ENCODE assay signal across 1 cellular context in genomic region chr20:17530716-17531536, GRCh38.
A peak's percentile ranks its signal among the peaks of the same experiment; 100 is the strongest.
TF ChIP-seq lines count a peak whose summit lies in the region.

BFSP1 (minus strand) TSS chr20:17531379; CDS start chr20:17531329, 50 bp downstream.

TF ChIP-seq in HepG2, 621 proteins besides CTCF, POLR2A, EP300 and RAD21 (continued from another document and continues in another):
- TF ChIP-seq ZSCAN20 (CRISPR knock-in tag; IDR thresholded peaks at IDR 0.05; ENCODE audit: borderline replicate concordance) (0 out of 2 replicates have a peak, but pooled peaks have one; percentile 23), ZNF414 (CRISPR knock-in tag; IDR thresholded peaks at IDR 0.05) (no peak), HCFC1 (IDR thresholded peaks at IDR 0.05; ENCODE audit: low read depth, low read length) (no peak), RNF2 (conservative IDR thresholded peaks at IDR 0.05; ENCODE audit: low read depth) (peak; percentile 79; the same call in 1 of the 2 replicates), KAT7 (CRISPR knock-in tag; IDR thresholded peaks at IDR 0.05; ENCODE audit: borderline replicate concordance) (no peak), ZNF616 (CRISPR knock-in tag; IDR thresholded peaks at IDR 0.05; ENCODE audit: low read depth) (no peak; the same call in none of the 2 replicates), REXO4 (CRISPR knock-in tag; IDR thresholded peaks at IDR 0.05; ENCODE audit: borderline replicate concordance) (no peak), PHF21A (CRISPR knock-in tag; IDR thresholded peaks at IDR 0.05) (peak; percentile 90), MBNL3 (CRISPR knock-in tag; conservative IDR thresholded peaks at IDR 0.05) (no peak), RARA (CRISPR knock-in tag; IDR thresholded peaks at IDR 0.05) (no peak), AGO2 (optimal IDR thresholded peaks at IDR 0.05; ENCODE audit: low read depth, low read length) (no peak), XBP1 (CRISPR knock-in tag; IDR thresholded peaks at IDR 0.05) (no peak), HDAC2 (CRISPR knock-in tag; IDR thresholded peaks at IDR 0.05) (no peak; the same call in 1 of the 2 replicates), ZNF839 (CRISPR knock-in tag; IDR thresholded peaks at IDR 0.05; ENCODE audit: borderline replicate concordance) (peak; percentile 69; the same call in 1 of the 2 replicates), NR3C1 (CRISPR knock-in tag; IDR thresholded peaks at IDR 0.05) (no peak), PCBP2 (optimal IDR thresholded peaks at IDR 0.05; ENCODE audit: low read depth, low read length, poor library complexity, severe bottlenecking) (no peak), MAZ (IDR thresholded peaks at IDR 0.05; ENCODE audit: borderline replicate concordance, low read depth, low read length) (no peak), MAZ (CRISPR knock-in tag; IDR thresholded peaks at IDR 0.05; ENCODE audit: low read depth) (peak; percentile 82), TOE1 (CRISPR knock-in tag; IDR thresholded peaks at IDR 0.05) (no peak; the same call in 1 of the 2 replicates), ZNF891 (CRISPR knock-in tag; IDR thresholded peaks at IDR 0.05) (peak; percentile 78), FLYWCH1 (CRISPR knock-in tag; IDR thresholded peaks at IDR 0.05) (0 out of 2 replicates have a peak, but pooled peaks have one; percentile 46), CBX1 (IDR thresholded peaks at IDR 0.05; ENCODE audit: low read depth) (peak; percentile 54), ADNP (CRISPR knock-in tag; IDR thresholded peaks at IDR 0.05) (no peak; the same call in 1 of the 2 replicates), MYC (CRISPR knock-in tag; IDR thresholded peaks at IDR 0.05; ENCODE audit: borderline replicate concordance) (peak; percentile 48; the same call in 1 of the 2 replicates), CREB1 (IDR thresholded peaks at IDR 0.05) (peak; percentile 71), CREB1 (CRISPR knock-in tag; IDR thresholded peaks at IDR 0.05) (no peak), IKZF1 (IDR thresholded peaks at IDR 0.05) (no peak), ZNF274 (CRISPR knock-in tag; IDR thresholded peaks at IDR 0.05) (no peak; the same call in 1 of the 2 replicates), FOXA3 (CRISPR knock-in tag; IDR thresholded peaks at IDR 0.05) (peak; percentile 66), TBP (CRISPR knock-in tag; IDR thresholded peaks at IDR 0.05) (no peak), STAG1 (CRISPR knock-in tag; IDR thresholded peaks at IDR 0.05) (no peak; the same call in 1 of the 2 replicates), KAT2B (IDR thresholded peaks at IDR 0.05; ENCODE audit: borderline replicate concordance, low read depth, low read length) (no peak), ZNF33B (CRISPR knock-in tag; IDR thresholded peaks at IDR 0.05) (no peak; the same call in none of the 2 replicates), REPIN1 (CRISPR knock-in tag; IDR thresholded peaks at IDR 0.05; ENCODE audit: borderline replicate concordance, low read depth) (no peak), ZMYM3 (CRISPR knock-in tag; IDR thresholded peaks at IDR 0.05) (no peak), YEATS2 (CRISPR knock-in tag; IDR thresholded peaks at IDR 0.05; ENCODE audit: borderline replicate concordance) (no peak), ZNF18 (CRISPR knock-in tag; IDR thresholded peaks at IDR 0.05; ENCODE audit: insufficient replicate concordance) (no peak), SMAD3 (CRISPR knock-in tag; IDR thresholded peaks at IDR 0.05) (no peak), ZNF232 (CRISPR knock-in tag; IDR thresholded peaks at IDR 0.05; ENCODE audit: borderline replicate concordance) (no peak), ZNF737 (CRISPR knock-in tag; IDR thresholded peaks at IDR 0.05; ENCODE audit: borderline replicate concordance) (no peak), CBFB (CRISPR knock-in tag; IDR thresholded peaks at IDR 0.05) (peak; percentile 15; the same call in 1 of the 2 replicates), ZNF253 (CRISPR knock-in tag; IDR thresholded peaks at IDR 0.05; ENCODE audit: borderline replicate concordance) (0 out of 2 replicates have a peak, but pooled peaks have one; percentile 22), ZNF138 (CRISPR knock-in tag; IDR thresholded peaks at IDR 0.05; ENCODE audit: low read depth) (no peak), NKX3-1 (CRISPR knock-in tag; IDR thresholded peaks at IDR 0.05) (no peak; the same call in 1 of the 2 replicates), ONECUT2 (CRISPR knock-in tag; IDR thresholded peaks at IDR 0.05) (no peak), ZNF761 (CRISPR knock-in tag; conservative IDR thresholded peaks at IDR 0.05) (no peak), GZF1 (CRISPR knock-in tag; IDR thresholded peaks at IDR 0.05) (no peak), ZBTB39 (CRISPR knock-in tag; IDR thresholded peaks at IDR 0.05) (no peak), AHR (CRISPR knock-in tag; IDR thresholded peaks at IDR 0.05) (no peak), IKZF4 (CRISPR knock-in tag; IDR thresholded peaks at IDR 0.05; ENCODE audit: borderline replicate concordance, low read depth, not compliant biosample characterization) (no peak), SRY (CRISPR knock-in tag; IDR thresholded peaks at IDR 0.05) (no peak; the same call in 1 of the 2 replicates), ZFP36L2 (CRISPR knock-in tag; IDR thresholded peaks at IDR 0.05) (no peak), NCOA2 (CRISPR knock-in tag; IDR thresholded peaks at IDR 0.05) (0 out of 2 replicates have a peak, but pooled peaks have one; percentile 9), ZNF720 (CRISPR knock-in tag; IDR thresholded peaks at IDR 0.05) (no peak), LBX2 (CRISPR knock-in tag; IDR thresholded peaks at IDR 0.05; ENCODE audit: borderline replicate concordance) (no peak), ZNF629 (CRISPR knock-in tag; conservative IDR thresholded peaks at IDR 0.05) (no peak; the same call in 1 of the 2 replicates), ZFP41 (CRISPR knock-in tag; IDR thresholded peaks at IDR 0.05; ENCODE audit: borderline replicate concordance) (no peak), FOXC1 (CRISPR knock-in tag; IDR thresholded peaks at IDR 0.05; ENCODE audit: borderline replicate concordance) (peak; percentile 91; the same call in 1 of the 2 replicates), EED (CRISPR knock-in tag; IDR thresholded peaks at IDR 0.05) (no peak)
- TF ChIP-seq, protein P1, sequence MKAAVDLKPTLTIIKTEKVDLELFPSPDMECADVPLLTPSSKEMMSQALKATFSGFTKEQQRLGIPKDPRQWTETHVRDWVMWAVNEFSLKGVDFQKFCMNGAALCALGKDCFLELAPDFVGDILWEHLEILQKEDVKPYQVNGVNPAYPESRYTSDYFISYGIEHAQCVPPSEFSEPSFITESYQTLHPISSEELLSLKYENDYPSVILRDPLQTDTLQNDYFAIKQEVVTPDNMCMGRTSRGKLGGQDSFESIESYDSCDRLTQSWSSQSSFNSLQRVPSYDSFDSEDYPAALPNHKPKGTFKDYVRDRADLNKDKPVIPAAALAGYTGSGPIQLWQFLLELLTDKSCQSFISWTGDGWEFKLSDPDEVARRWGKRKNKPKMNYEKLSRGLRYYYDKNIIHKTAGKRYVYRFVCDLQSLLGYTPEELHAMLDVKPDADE (CRISPR knock-in tag; IDR thresholded peaks at IDR 0.05): no peak
- TF ChIP-seq, protein P2, sequence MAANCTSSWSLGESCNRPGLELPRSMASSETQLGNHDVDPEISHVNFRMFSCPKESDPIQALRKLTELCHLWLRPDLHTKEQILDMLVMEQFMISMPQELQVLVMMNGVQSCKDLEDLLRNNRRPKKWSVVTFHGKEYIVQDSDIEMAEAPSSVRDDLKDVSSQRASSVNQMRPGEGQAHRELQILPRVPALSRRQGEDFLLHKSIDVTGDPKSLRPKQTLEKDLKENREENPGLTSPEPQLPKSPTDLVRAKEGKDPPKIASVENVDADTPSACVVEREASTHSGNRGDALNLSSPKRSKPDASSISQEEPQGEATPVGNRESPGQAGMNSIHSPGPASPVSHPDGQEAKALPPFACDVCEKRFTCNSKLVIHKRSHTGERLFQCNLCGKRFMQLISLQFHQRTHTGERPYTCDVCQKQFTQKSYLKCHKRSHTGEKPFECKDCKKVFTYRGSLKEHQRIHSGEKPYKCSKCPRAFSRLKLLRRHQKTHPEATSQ (CRISPR knock-in tag; IDR thresholded peaks at IDR 0.05; ENCODE audit: borderline replicate concordance): 0 out of 2 replicates have a peak, but pooled peaks have one; percentile 27
- TF ChIP-seq, protein P3, sequence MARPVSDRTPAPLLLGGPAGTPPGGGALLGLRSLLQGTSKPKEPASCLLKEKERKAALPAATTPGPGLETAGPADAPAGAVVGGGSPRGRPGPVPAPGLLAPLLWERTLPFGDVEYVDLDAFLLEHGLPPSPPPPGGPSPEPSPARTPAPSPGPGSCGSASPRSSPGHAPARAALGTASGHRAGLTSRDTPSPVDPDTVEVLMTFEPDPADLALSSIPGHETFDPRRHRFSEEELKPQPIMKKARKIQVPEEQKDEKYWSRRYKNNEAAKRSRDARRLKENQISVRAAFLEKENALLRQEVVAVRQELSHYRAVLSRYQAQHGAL (CRISPR knock-in tag; IDR thresholded peaks at IDR 0.05; ENCODE audit: not compliant biosample characterization): no peak
- TF ChIP-seq, protein P4, sequence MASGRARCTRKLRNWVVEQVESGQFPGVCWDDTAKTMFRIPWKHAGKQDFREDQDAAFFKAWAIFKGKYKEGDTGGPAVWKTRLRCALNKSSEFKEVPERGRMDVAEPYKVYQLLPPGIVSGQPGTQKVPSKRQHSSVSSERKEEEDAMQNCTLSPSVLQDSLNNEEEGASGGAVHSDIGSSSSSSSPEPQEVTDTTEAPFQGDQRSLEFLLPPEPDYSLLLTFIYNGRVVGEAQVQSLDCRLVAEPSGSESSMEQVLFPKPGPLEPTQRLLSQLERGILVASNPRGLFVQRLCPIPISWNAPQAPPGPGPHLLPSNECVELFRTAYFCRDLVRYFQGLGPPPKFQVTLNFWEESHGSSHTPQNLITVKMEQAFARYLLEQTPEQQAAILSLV (CRISPR knock-in tag; IDR thresholded peaks at IDR 0.05; ENCODE audit: borderline replicate concordance): peak; percentile 81; the same call in 1 of the 2 replicates
- TF ChIP-seq, protein P5, sequence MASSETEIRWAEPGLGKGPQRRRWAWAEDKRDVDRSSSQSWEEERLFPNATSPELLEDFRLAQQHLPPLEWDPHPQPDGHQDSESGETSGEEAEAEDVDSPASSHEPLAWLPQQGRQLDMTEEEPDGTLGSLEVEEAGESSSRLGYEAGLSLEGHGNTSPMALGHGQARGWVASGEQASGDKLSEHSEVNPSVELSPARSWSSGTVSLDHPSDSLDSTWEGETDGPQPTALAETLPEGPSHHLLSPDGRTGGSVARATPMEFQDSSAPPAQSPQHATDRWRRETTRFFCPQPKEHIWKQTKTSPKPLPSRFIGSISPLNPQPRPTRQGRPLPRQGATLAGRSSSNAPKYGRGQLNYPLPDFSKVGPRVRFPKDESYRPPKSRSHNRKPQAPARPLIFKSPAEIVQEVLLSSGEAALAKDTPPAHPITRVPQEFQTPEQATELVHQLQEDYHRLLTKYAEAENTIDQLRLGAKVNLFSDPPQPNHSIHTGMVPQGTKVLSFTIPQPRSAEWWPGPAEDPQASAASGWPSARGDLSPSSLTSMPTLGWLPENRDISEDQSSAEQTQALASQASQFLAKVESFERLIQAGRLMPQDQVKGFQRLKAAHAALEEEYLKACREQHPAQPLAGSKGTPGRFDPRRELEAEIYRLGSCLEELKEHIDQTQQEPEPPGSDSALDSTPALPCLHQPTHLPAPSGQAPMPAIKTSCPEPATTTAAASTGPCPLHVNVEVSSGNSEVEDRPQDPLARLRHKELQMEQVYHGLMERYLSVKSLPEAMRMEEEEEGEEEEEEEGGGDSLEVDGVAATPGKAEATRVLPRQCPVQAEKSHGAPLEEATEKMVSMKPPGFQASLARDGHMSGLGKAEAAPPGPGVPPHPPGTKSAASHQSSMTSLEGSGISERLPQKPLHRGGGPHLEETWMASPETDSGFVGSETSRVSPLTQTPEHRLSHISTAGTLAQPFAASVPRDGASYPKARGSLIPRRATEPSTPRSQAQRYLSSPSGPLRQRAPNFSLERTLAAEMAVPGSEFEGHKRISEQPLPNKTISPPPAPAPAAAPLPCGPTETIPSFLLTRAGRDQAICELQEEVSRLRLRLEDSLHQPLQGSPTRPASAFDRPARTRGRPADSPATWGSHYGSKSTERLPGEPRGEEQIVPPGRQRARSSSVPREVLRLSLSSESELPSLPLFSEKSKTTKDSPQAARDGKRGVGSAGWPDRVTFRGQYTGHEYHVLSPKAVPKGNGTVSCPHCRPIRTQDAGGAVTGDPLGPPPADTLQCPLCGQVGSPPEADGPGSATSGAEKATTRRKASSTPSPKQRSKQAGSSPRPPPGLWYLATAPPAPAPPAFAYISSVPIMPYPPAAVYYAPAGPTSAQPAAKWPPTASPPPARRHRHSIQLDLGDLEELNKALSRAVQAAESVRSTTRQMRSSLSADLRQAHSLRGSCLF (CRISPR knock-in tag; IDR thresholded peaks at IDR 0.05; ENCODE audit: borderline replicate concordance): no peak
